18 cellular contexts compared by ENCODE assay signal in genomic region chr5:160310140-160310909, GRCh38. TPM values are rescaled to one million over a fixed set of nuclear protein-coding genes. Genes with fewer than 3 reads are reported as not detected.
A peak's percentile ranks its signal among the peaks of the same experiment; 100 is the strongest.
DNase-seq lines count a peak whose midpoint lies in the region; ATAC-seq, FAIRE-seq and TF ChIP-seq lines count a peak whose summit lies in the region.
"Had no signal": no experiment of that assay in that cellular context is flagged by ENCODE, and none has a peak within 500 bp of the region (broad histone marks: within the 10 kb centered on the region; RNA-seq: fewer than 3 reads in every experiment).

No MANE protein-coding gene starts in this region.

- no peaks in the 10 kb centered on the region for H3K9me3 ChIP-seq in BLaER1 treated with 17β-estradiol and CSF1 and Interleukin-3, amounts not matched to agents 10 nM and 100 nM (replicated peaks in 1 of 11)
- H3K9me3 ChIP-seq in endodermal cell (ENCODE audit: control insufficient read depth, low read length) (no peaks in the 10 kb centered on the region), gastroesophageal sphincter (no peaks in the 10 kb centered on the region)
- H3K9me3 ChIP-seq: adrenal gland, Peyer's patch had no signal

- peaks cover 10 to 53% (median 18%) of the 10 kb centered on the region in 10 experiments; a peak in 19 of 20 replicates for H3K4me1 ChIP-seq in BLaER1 treated with 17β-estradiol and CSF1 and Interleukin-3, amounts not matched to agents 10 nM and 100 nM
- H3K4me1 ChIP-seq in endodermal cell (ENCODE audit: control insufficient read depth, insufficient read depth, low read length), result peaks cover 7% of the 10 kb centered on the region
- H3K4me1 ChIP-seq in gastroesophageal sphincter, result peaks cover 0 to 19% (median 6%) of the 10 kb centered on the region in 3 donors

- no peak for TF ChIP-seq EP300 in gastroesophageal sphincter (IDR thresholded peaks at IDR 0.05)

- peaks cover 32 to 68% (median 56%) of the 10 kb centered on the region in 11 experiments for H3K27me3 ChIP-seq in BLaER1 treated with 17β-estradiol and CSF1 and Interleukin-3, amounts not matched to agents 10 nM and 100 nM
- H3K27me3 ChIP-seq in endodermal cell (ENCODE audit: control insufficient read depth, insufficient read depth, low read length, poor library complexity, severe bottlenecking) (no peaks in the 10 kb centered on the region), gastroesophageal sphincter (peaks cover 24% of the 10 kb centered on the region)
- H3K27me3 ChIP-seq: adrenal gland, Peyer's patch had no signal

- no peak overlapping the region for H3K27ac ChIP-seq in BLaER1 treated with 17β-estradiol and CSF1 and Interleukin-3, amounts not matched to agents 10 nM and 100 nM
- H3K27ac ChIP-seq in endodermal cell (ENCODE audit: low read depth, low read length) (no peak overlapping the region), gastroesophageal sphincter (no peak overlapping the region)
- H3K27ac ChIP-seq: adrenal gland, KMS-11, Peyer's patch had no signal

- peaks cover 0 to 49% (median 0%) of the 10 kb centered on the region in 11 experiments; a peak in 6 of 22 replicates for H3K36me3 ChIP-seq in BLaER1 treated with 17β-estradiol and CSF1 and Interleukin-3, amounts not matched to agents 10 nM and 100 nM
- H3K36me3 ChIP-seq in endodermal cell (ENCODE audit: control insufficient read depth, insufficient read depth, low read length) (peaks cover 4% of the 10 kb centered on the region), gastroesophageal sphincter (no peaks in the 10 kb centered on the region)
- H3K36me3 ChIP-seq: adrenal gland, Peyer's patch had no signal

- ATAC-seq in natural killer cell, result no peak
- ATAC-seq in HG02571 (IDR thresholded peaks at IDR 0.05; ENCODE audit: unreplicated experiment), result no peak
- ATAC-seq in GM21390 (IDR thresholded peaks at IDR 0.05; ENCODE audit: unreplicated experiment), result no peak
- ATAC-seq in gastroesophageal sphincter, result no peak
- ATAC-seq: HCT116 had no signal

- H3K4me3 ChIP-seq in BLaER1 treated with 17β-estradiol and CSF1 and Interleukin-3, amounts not matched to agents 10 nM and 100 nM, result peak overlapping the region in 3 of 10 experiments; percentile 75 to 85 (median 81); a peak in 5 of 20 replicates
- H3K4me3 ChIP-seq in endodermal cell (ENCODE audit: low read length) (no peak overlapping the region), gastroesophageal sphincter (no peak overlapping the region)
- H3K4me3 ChIP-seq: Peyer's patch had no signal

- DNase-seq in HTR-8/SVneo (ENCODE audit: insufficient read length, low spot score), result no peak
- DNase-seq in endodermal cell, result no peak
- no peak for DNase-seq in natural killer cell
- DNase-seq in NCI-H1436 (lab: John Stamatoyannopoulos, UW), result no peak
- DNase-seq: activated CD4-positive, CD25-positive, alpha-beta regulatory T cell treated with anti-CD3 and anti-CD28 coated beads, Interleukin-2, amount 50 U/mL, for 72 hours; adrenal gland; COR-L47; effector memory CD4-positive, alpha-beta T cell; NCI-H748 treated with DMSO at 0.1 percent for 48 hours; Peyer's patch; stimulated activated CD4-positive, alpha-beta T cell treated with anti-CD3 and anti-CD28 coated beads, Interleukin-2, amount 100 ng/mL, for 48 hours; T1000 had no signal

- peak; percentile 4 for FAIRE-seq in HTR-8/SVneo (lab: Jason Lieb, UNC)

- H3K36me3 Mint-ChIP-seq in endodermal cell (ENCODE audit: low read depth) (peaks cover 12% of the 10 kb centered on the region), natural killer cell (no peaks in the 10 kb centered on the region)

- H3K27me3 Mint-ChIP-seq in endodermal cell (ENCODE audit: insufficient read depth) (peaks cover 2% of the 10 kb centered on the region), natural killer cell (ENCODE audit: low read depth in 2 of 2) (peaks cover 0 to 2% of the 10 kb centered on the region in 2 donors)

- no peak for TF ChIP-seq POLR2A in gastroesophageal sphincter (IDR thresholded peaks at IDR 0.05)

- H4K20me1 ChIP-seq in BLaER1 treated with 17β-estradiol and CSF1 and Interleukin-3, amounts not matched to agents 10 nM and 100 nM, result peaks cover 0 to 58% (median 0%) of the 10 kb centered on the region in 11 experiments; a peak in 3 of 22 replicates

- TF ChIP-seq CTCF in endodermal cell (conservative IDR thresholded peaks at IDR 0.05) (no peak), natural killer cell (IDR thresholded peaks at IDR 0.05) (no peak), gastroesophageal sphincter (IDR thresholded peaks at IDR 0.05) (no peak)

- peak overlapping the region in 1 of 11 experiments; percentile 78; a peak in 1 of 22 replicates for H3K9ac ChIP-seq in BLaER1 treated with 17β-estradiol and CSF1 and Interleukin-3, amounts not matched to agents 10 nM and 100 nM
- H3K9ac ChIP-seq in endodermal cell (ENCODE audit: extremely low read depth, low read length, poor library complexity, severe bottlenecking), result no peak overlapping the region
- H3K9ac ChIP-seq: KMS-11 had no signal

- 96 to 99% methylated on average over 7 of the region's 7 CpGs for WGBS in endodermal cell (ENCODE audit: insufficient coverage in 1 of 2, insufficient read length in 1 of 2), 2 experiments
- WGBS in gastroesophageal sphincter (ENCODE audit: low coverage in 1 of 2), 2 donors, result 80 to 87% methylated on average over 4 to 6 of the region's 7 CpGs

- peak overlapping the region; percentile 76 for H3K4me3 Mint-ChIP-seq in endodermal cell
- H3K4me3 Mint-ChIP-seq in natural killer cell, result peak overlapping the region; percentile 95

- intact Hi-C loops in natural killer cell (cut with micrococcal nuclease), result no loop called here

- peaks cover 26% of the 10 kb centered on the region for H3K4me1 Mint-ChIP-seq in endodermal cell
- H3K4me1 Mint-ChIP-seq in natural killer cell, result peaks cover 53 to 54% of the 10 kb centered on the region in 2 donors

- H3K9me3 Mint-ChIP-seq in endodermal cell (no peaks in the 10 kb centered on the region), natural killer cell (no peaks in the 10 kb centered on the region)

- H3K27ac Mint-ChIP-seq in endodermal cell, result no peak overlapping the region
- H3K27ac Mint-ChIP-seq in natural killer cell, result peak overlapping the region; percentile 83 to 89

- peak overlapping the region in 10 of 11 experiments; percentile 34 to 98 (median 88); a peak in 13 of 22 replicates for H3K4me2 ChIP-seq in BLaER1 treated with 17β-estradiol and CSF1 and Interleukin-3, amounts not matched to agents 10 nM and 100 nM
- H3K4me2 ChIP-seq: KMS-11 had no signal

RNA-seq across cellular contexts. Expression of gene CCNJL, which starts 2.0 kb away (rescaled TPM):
- 10 to 100 TPM; 14.1 to 18.7 TPM for total RNA-seq in endodermal cell
- polyA plus RNA-seq in endodermal cell (2013, experiment 1 of 2), result 19.3 TPM
- polyA plus RNA-seq in endodermal cell (2013, experiment 2 of 2), result 18.7 TPM
- total RNA-seq in natural killer cell, result 10 to 100 TPM; 19.9 to 32.1 (median 20.7) TPM
- total RNA-seq in gastroesophageal sphincter, result 1 to 10 TPM in 1 of 4 donors, under 1 TPM in 3; 0.35 to 1.9 (median 0.65) TPM

Comparison
In these comparisons a context has a peak if more than half of its experiments do, and no peak if none do; other contexts are left out.
1. RNA of gene CCNJL, which starts 2.0 kb away (total RNA-seq): 19.9 to 32.1 TPM in natural killer cell and 14.1 to 18.7 TPM in endodermal cell; 0.35 to 1.9 TPM in gastroesophageal sphincter; every median in the first group is over 4 times any median in the second.